In the genomic region with DNA sequence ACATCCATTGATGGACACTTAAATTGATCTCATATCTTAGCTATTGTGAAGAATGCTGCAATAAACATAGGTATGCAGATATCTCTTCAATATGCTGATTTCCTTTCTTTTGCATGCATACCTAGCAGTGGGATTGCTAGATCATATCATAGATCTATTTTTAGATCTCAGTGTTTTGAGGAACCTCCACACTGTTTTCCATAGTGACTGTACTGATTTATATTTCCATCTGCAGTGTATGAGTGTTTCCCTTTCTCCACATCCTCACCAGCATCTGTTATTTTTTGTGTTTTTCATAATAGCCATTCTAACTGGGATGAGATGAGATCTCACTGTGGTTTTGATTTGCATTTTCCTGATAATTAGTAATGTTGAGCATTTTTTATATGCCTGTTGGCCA, we compare ENCODE assay signal across 25 cellular contexts.
"Had no signal": no experiment of that assay in that cellular context is flagged by ENCODE, and none has a peak within 500 bp of the region (broad histone marks: within the 10 kb centered on the region; RNA-seq: fewer than 3 reads in every experiment).

No MANE protein-coding gene starts in this region.

- H3K27me3 ChIP-seq: foreskin keratinocyte, hepatocyte, neutrophil, right lobe of liver, suprapubic skin, thyroid gland had no signal

- DNase-seq: dermis blood vessel endothelial cell; effector CD4-positive, alpha-beta T cell; endodermal cell; erythroblast; foreskin keratinocyte; head of caudate nucleus; left colon; left ventricle myocardium superior; naive thymus-derived CD4-positive, alpha-beta T cell; nephron progenitor cell; psoas muscle; retina; right lobe of liver; stimulated activated CD4-positive, alpha-beta T cell treated with anti-CD3 and anti-CD28 coated beads, Interleukin-4, amount 100 ng/mL, for 1 hour; stimulated activated CD8-positive, alpha-beta memory T cell treated with anti-CD3 and anti-CD28 coated beads, Interleukin-4, amount 100 ng/mL, for 48 hours; stimulated activated naive CD8-positive, alpha-beta T cell treated with anti-CD3 and anti-CD28 coated beads, Interleukin-15, Interleukin-2, amounts not matched to agents 100 U/mL and 50 U/mL, for 24 hours; thyroid gland had no signal

- H3K9me3 Mint-ChIP-seq: stimulated activated effector memory CD8-positive, alpha-beta T cell treated with anti-CD3 and anti-CD28 coated beads, Interleukin-12 subunit alpha, Interleukin-12 subunit beta, amount 100 ng/mL, for 72 hours had no signal

- H3K4me3 ChIP-seq: hepatocyte, lung, psoas muscle, right lobe of liver, suprapubic skin, thyroid gland had no signal

- H3K27ac Mint-ChIP-seq: endodermal cell; naive thymus-derived CD4-positive, alpha-beta T cell; nephron progenitor cell; stimulated activated effector memory CD8-positive, alpha-beta T cell treated with anti-CD3 and anti-CD28 coated beads, Interleukin-12 subunit alpha, Interleukin-12 subunit beta, amount 100 ng/mL, for 72 hours; type B pancreatic cell had no signal

- H3K27ac ChIP-seq: foreskin keratinocyte, hepatocyte, neutrophil, psoas muscle, right lobe of liver, suprapubic skin, thyroid gland had no signal

- FAIRE-seq: endothelial cell of umbilical vein, urothelium cell line had no signal

- H2AFZ ChIP-seq: hepatocyte had no signal

- H3K4me2 ChIP-seq: hepatocyte had no signal

- ATAC-seq: foreskin keratinocyte; left colon; left ventricle myocardium superior; naive thymus-derived CD4-positive, alpha-beta T cell; psoas muscle; right lobe of liver; stimulated activated effector memory CD8-positive, alpha-beta T cell treated with anti-CD3 and anti-CD28 coated beads, Interleukin-12 subunit alpha, Interleukin-12 subunit beta, amount 100 ng/mL, for 72 hours; stimulated activated naive CD8-positive, alpha-beta T cell treated with anti-CD3 and anti-CD28 coated beads, Interleukin-15, Interleukin-2, amounts not matched to agents 100 U/mL and 50 U/mL, for 24 hours had no signal

- H3K4me3 Mint-ChIP-seq: endodermal cell; naive thymus-derived CD4-positive, alpha-beta T cell; nephron progenitor cell; stimulated activated effector memory CD8-positive, alpha-beta T cell treated with anti-CD3 and anti-CD28 coated beads, Interleukin-12 subunit alpha, Interleukin-12 subunit beta, amount 100 ng/mL, for 72 hours; type B pancreatic cell had no signal

- H3K4me1 Mint-ChIP-seq: endodermal cell; nephron progenitor cell; stimulated activated effector memory CD8-positive, alpha-beta T cell treated with anti-CD3 and anti-CD28 coated beads, Interleukin-12 subunit alpha, Interleukin-12 subunit beta, amount 100 ng/mL, for 72 hours had no signal

- H3K36me3 Mint-ChIP-seq: stimulated activated effector memory CD8-positive, alpha-beta T cell treated with anti-CD3 and anti-CD28 coated beads, Interleukin-12 subunit alpha, Interleukin-12 subunit beta, amount 100 ng/mL, for 72 hours; type B pancreatic cell had no signal

- H3K9me3 ChIP-seq: neutrophil, right lobe of liver, suprapubic skin, thyroid gland had no signal

- H3K36me3 ChIP-seq: neutrophil, right lobe of liver, suprapubic skin, thyroid gland had no signal

- H3K4me1 ChIP-seq: foreskin keratinocyte, psoas muscle, right lobe of liver, suprapubic skin, thyroid gland had no signal

- H3K79me2 ChIP-seq: hepatocyte had no signal
